9 cellular contexts compared by ENCODE assay signal in the genomic region with DNA sequence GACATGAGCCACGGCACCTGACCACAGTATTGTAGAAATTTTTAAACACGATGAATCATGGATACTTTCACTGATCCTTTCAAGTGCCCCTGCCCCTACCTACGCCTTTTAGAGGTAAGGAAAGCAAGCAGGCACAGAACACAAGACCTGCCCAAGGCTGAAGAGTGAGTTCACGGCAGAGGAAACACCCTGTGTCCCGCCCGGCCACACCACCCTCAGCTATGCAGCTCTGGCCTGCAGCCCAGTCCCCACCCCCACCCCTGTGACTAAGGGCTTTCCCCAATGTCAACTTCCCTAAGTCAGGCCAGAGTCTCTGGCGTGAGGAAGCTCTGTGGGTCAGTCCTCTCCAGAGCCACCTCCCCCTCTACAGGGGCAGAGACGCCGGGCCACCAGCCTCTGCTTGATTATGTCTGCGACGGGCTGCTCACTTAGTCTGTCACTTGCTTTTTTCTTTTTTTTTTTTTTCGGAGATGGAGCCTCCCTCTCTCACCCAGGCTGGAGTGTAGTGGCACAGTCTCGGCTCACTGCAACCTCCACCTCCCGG. TPM values are rescaled to one million over a fixed set of nuclear protein-coding genes. Genes with fewer than 3 reads are reported as not detected.
DNase-seq lines count a peak whose midpoint lies in the region; ATAC-seq, FAIRE-seq and TF ChIP-seq lines count a peak whose summit lies in the region.
"Had no signal": no experiment of that assay in that cellular context is flagged by ENCODE, and none has a peak within 500 bp of the region (broad histone marks: within the 10 kb centered on the region; RNA-seq: fewer than 3 reads in every experiment).

No MANE protein-coding gene starts in this region.

- TF ChIP-seq POLR2A in HepG2 (IDR thresholded peaks at IDR 0.05; ENCODE audit: insufficient read depth in 1 of 2, low read depth in 2 of 2, low read length in 2 of 2): 0 out of 4 replicates have a peak, but pooled peaks of 1 of the 2 experiments have one; percentile 26

- H4K20me1 ChIP-seq in HepG2 (ENCODE audit: insufficient read depth, low read length): no peaks in the 10 kb centered on the region; the same call in 1 of the 2 replicates

- H3K4me2 ChIP-seq in HepG2 (ENCODE audit: low read depth, low read length): peak overlapping the region; percentile 67

- H3K36me3 ChIP-seq in brain microvascular endothelial cell (replicated peaks): no peaks in the 10 kb centered on the region
- no peaks in the 10 kb centered on the region for H3K36me3 ChIP-seq in HepG2 (replicated peaks in 1 of 2; ENCODE audit: control insufficient read depth in 1 of 2, insufficient read depth in 2 of 2, low read length in 2 of 2)

- H3K4me3 ChIP-seq in brain microvascular endothelial cell (ENCODE audit: low read depth, low read length) (no peak overlapping the region), HepG2 (replicated peaks in 1 of 3; ENCODE audit: insufficient read depth in 1 of 3, low read depth in 2 of 3, low read length in 3 of 3) (peak overlapping the region in 1 of 3 experiments; percentile 22; a peak in 1 of 6 replicates)

- peak; percentile 90 for TF ChIP-seq EP300 in Ishikawa (IDR thresholded peaks at IDR 0.05; ENCODE audit: borderline replicate concordance)
- TF ChIP-seq EP300 in HepG2 (IDR thresholded peaks at IDR 0.05; ENCODE audit: low read depth in 2 of 2, low read length in 2 of 2): peak; percentile 69 to 79; a peak in 3 of 4 replicates
- peak; percentile 77 for TF ChIP-seq EP300 in HepG2 (CRISPR knock-in tag; IDR thresholded peaks at IDR 0.05; ENCODE audit: borderline replicate concordance)

- TF ChIP-seq RAD21 in Ishikawa (IDR thresholded peaks at IDR 0.05; ENCODE audit: low read depth) (peak; percentile 58), HepG2 (CRISPR knock-in tag; IDR thresholded peaks at IDR 0.05) (peak; percentile 24; the same call in 1 of the 2 replicates)

- in situ Hi-C loops in brain microvascular endothelial cell (cut with HindIII; ENCODE audit: low pct_ligation_motif_present, low sequenced_read_pairs): no loop called here
- in situ Hi-C loops in HepG2 (cut with HindIII; ENCODE audit: extremely low pct_ligation_motif_present, low pct_unique_long_range_greater_than_20kb): no loop called here

- H3K9ac ChIP-seq in HepG2 (ENCODE audit: insufficient read depth, low read depth, low read length): peak overlapping the region; percentile 44

- no TSS peak for BruUV-seq in HepG2 (replicated peaks; lab: Mats Ljungman, UMichigan)

- H3K27me3 ChIP-seq in brain microvascular endothelial cell (replicated peaks): no peaks in the 10 kb centered on the region
- H3K27me3 ChIP-seq in HepG2 (ENCODE audit: control insufficient read depth in 1 of 2, insufficient read depth in 2 of 2, low read length in 2 of 2): peaks cover 3 to 25% of the 10 kb centered on the region in 2 experiments; a peak in 3 of 5 replicates

- ATAC-seq in HepG2 (peak; percentile 66), HG03457 (IDR thresholded peaks at IDR 0.05; ENCODE audit: unreplicated experiment) (no peak), HG02973 (IDR thresholded peaks at IDR 0.05; ENCODE audit: unreplicated experiment) (no peak), GM18907 (IDR thresholded peaks at IDR 0.05; ENCODE audit: unreplicated experiment) (no peak)
- ATAC-seq: T-cell had no signal

- H3K27ac ChIP-seq in brain microvascular endothelial cell (no peak overlapping the region), HepG2 (ENCODE audit: extremely low read length, insufficient read depth, low read length) (no peak overlapping the region)

- CTCF ChIA-PET in HepG2 (lab: Yijun Ruan, JAX; ENCODE audit: low intra/inter-chr PET ratio, low total read pairs): interaction anchor here (1.1 kb wide), 1 partner anchor 26 kb away, joined by 3 read pairs; no protein-coding TSS in a partner anchor

- H3K79me2 ChIP-seq in HepG2 (ENCODE audit: insufficient read depth, low read length): no peaks in the 10 kb centered on the region

- peak; percentile 96 for FAIRE-seq in HepG2 (lab: Jason Lieb, UNC)

- POLR2A ChIA-PET in HepG2 (lab: Yijun Ruan, JAX): interaction anchor here (0.8 to 1.8 kb wide), 12 partner anchors 8 to 360 kb away, joined by 3 to 20 read pairs (median 6); a partner anchor contains a TSS

- TF ChIP-seq CTCF in brain microvascular endothelial cell (IDR thresholded peaks at IDR 0.05; ENCODE audit: low read depth, low read length, missing control alignments): no peak
- peak; percentile 14 for TF ChIP-seq CTCF in HepG2 (CRISPR knock-in tag; IDR thresholded peaks at IDR 0.05)

- intact Hi-C loops in HepG2 (cut with micrococcal nuclease; ENCODE audit: unreplicated experiment): no loop called here

- WGBS in HepG2 (ENCODE audit: low lambda C conversion rate): 8% methylated on average over 14 of the region's 14 CpGs

- H3K9me3 ChIP-seq in HepG2 (ENCODE audit: low read length): no peaks in the 10 kb centered on the region

- DNase-seq in A172 (ENCODE audit: low spot score): peak; percentile 95
- peak; percentile 41 for DNase-seq in brain microvascular endothelial cell
- peak; percentile 91 for DNase-seq in HepG2 (ENCODE audit: low spot score)
- no peak for DNase-seq in NCI-H1930 (lab: John Stamatoyannopoulos, UW)

- peaks cover 61% of the 10 kb centered on the region for H3K4me1 ChIP-seq in HepG2 (ENCODE audit: insufficient read depth, low read length)

- no peak overlapping the region for H2AFZ ChIP-seq in HepG2 (ENCODE audit: low read length)

RNA-seq across cellular contexts. Expression of a gene that starts 8.4 kb away (rescaled TPM):
- total RNA-seq in A172 (2014; rRNA removed; shearing (Covaris generic)): 0.10 TPM in 1 of 2 replicates, not detected in the other
- 0.42 and 0.69 TPM in 2 replicates for total RNA-seq in HepG2 (2016; rRNA removed; fragmentation: Illumina TruSeq; extraction: Trizol)
- total RNA-seq in HepG2 (2016; cell fraction: cytosol; rRNA removed; fragmentation: Illumina TruSeq; extraction: Trizol; ENCODE audit: low read depth): 0.20 TPM in 1 of 2 replicates, not detected in the other
- total RNA-seq in HepG2 (2016; cell fraction: insoluble cytoplasmic fraction; rRNA removed; fragmentation: Illumina TruSeq; extraction: Trizol): 0.18 and 0.41 TPM in 2 replicates
- 0.41 and 0.56 TPM in 2 replicates for total RNA-seq in HepG2 (2016; cell fraction: membrane; rRNA removed; fragmentation: Illumina TruSeq; extraction: Trizol)
- 0.50 and 0.63 TPM in 2 replicates for total RNA-seq in HepG2 (2016; cell fraction: nucleus; rRNA removed; fragmentation: Illumina TruSeq; extraction: Trizol)
- 5.6 and 10.9 TPM in 2 replicates for polyA plus RNA-seq in HepG2 (2011; rRNA removed)
- polyA plus RNA-seq in HepG2 (2011; cell fraction: cytosol; rRNA removed): 5.4 and 6.9 TPM in 2 replicates
- 29.9 and 34.7 TPM in 2 replicates for polyA plus RNA-seq in HepG2 (2011; cell fraction: nucleus; rRNA removed)
- 2.2 and 2.9 TPM in 2 replicates for polyA plus RNA-seq in HepG2 (2012)
- 0.05 and 0.19 TPM in 2 replicates for polyA plus RNA-seq in HepG2 (2016; cell fraction: cytosol; fragmentation: Illumina TruSeq; extraction: Trizol; ENCODE audit: low read depth)
- 0.27 and 0.41 TPM in 2 replicates for polyA plus RNA-seq in HepG2 (2016; cell fraction: insoluble cytoplasmic fraction; fragmentation: Illumina TruSeq; extraction: Trizol; ENCODE audit: low read depth)
- 0.14 and 0.18 TPM in 2 replicates for polyA plus RNA-seq in HepG2 (2016; cell fraction: membrane; fragmentation: Illumina TruSeq; extraction: Trizol; ENCODE audit: low read depth)
- 0.77 and 1.00 TPM in 2 replicates for polyA plus RNA-seq in HepG2 (2016; cell fraction: nucleus; fragmentation: Illumina TruSeq; extraction: Trizol; ENCODE audit: insufficient read depth, low read depth)
- 20.1 and 31.6 TPM in 2 replicates for polyA minus RNA-seq in HepG2 (2011; rRNA and poly(A)+ RNA removed; ENCODE audit: low replicate concordance)
- 4.4 and 5.7 TPM in 2 replicates for polyA minus RNA-seq in HepG2 (2011; cell fraction: cytosol; rRNA and poly(A)+ RNA removed)
- 7.1 and 7.5 TPM in 2 replicates for polyA minus RNA-seq in HepG2 (2011; cell fraction: nucleus; rRNA and poly(A)+ RNA removed)

RNA-seq across cellular contexts. Expression of a gene that starts 13.6 kb away (rescaled TPM):
- total RNA-seq in A172 (2014; rRNA removed; shearing (Covaris generic)): 3.2 and 6.0 TPM in 2 replicates
- 4.2 and 4.4 TPM in 2 replicates for total RNA-seq in HepG2 (2016; rRNA removed; fragmentation: Illumina TruSeq; extraction: Trizol)
- 1.8 TPM in 2 replicates for total RNA-seq in HepG2 (2016; cell fraction: cytosol; rRNA removed; fragmentation: Illumina TruSeq; extraction: Trizol; ENCODE audit: low read depth)
- total RNA-seq in HepG2 (2016; cell fraction: insoluble cytoplasmic fraction; rRNA removed; fragmentation: Illumina TruSeq; extraction: Trizol): 4.1 and 4.5 TPM in 2 replicates
- total RNA-seq in HepG2 (2016; cell fraction: membrane; rRNA removed; fragmentation: Illumina TruSeq; extraction: Trizol): 3.8 and 4.0 TPM in 2 replicates
- 3.8 and 3.9 TPM in 2 replicates for total RNA-seq in HepG2 (2016; cell fraction: nucleus; rRNA removed; fragmentation: Illumina TruSeq; extraction: Trizol)
- 3.9 and 5.1 TPM in 2 replicates for polyA plus RNA-seq in HepG2 (2011; rRNA removed)
- 4.8 TPM in 2 replicates for polyA plus RNA-seq in HepG2 (2011; cell fraction: cytosol; rRNA removed)
- 6.2 and 6.9 TPM in 2 replicates for polyA plus RNA-seq in HepG2 (2011; cell fraction: nucleus; rRNA removed)
- 6.6 and 10.2 TPM in 2 replicates for polyA plus RNA-seq in HepG2 (2012)
- 2.1 and 2.2 TPM in 2 replicates for polyA plus RNA-seq in HepG2 (2016; cell fraction: cytosol; fragmentation: Illumina TruSeq; extraction: Trizol; ENCODE audit: low read depth)
- 8.6 and 11.0 TPM in 2 replicates for polyA plus RNA-seq in HepG2 (2016; cell fraction: insoluble cytoplasmic fraction; fragmentation: Illumina TruSeq; extraction: Trizol; ENCODE audit: low read depth)
- polyA plus RNA-seq in HepG2 (2016; cell fraction: membrane; fragmentation: Illumina TruSeq; extraction: Trizol; ENCODE audit: low read depth): 4.0 and 4.8 TPM in 2 replicates
- polyA plus RNA-seq in HepG2 (2016; cell fraction: nucleus; fragmentation: Illumina TruSeq; extraction: Trizol; ENCODE audit: insufficient read depth, low read depth): 7.7 and 8.7 TPM in 2 replicates
- 9.1 and 17.2 TPM in 2 replicates for polyA minus RNA-seq in HepG2 (2011; rRNA and poly(A)+ RNA removed; ENCODE audit: low replicate concordance)
- 4.5 and 4.6 TPM in 2 replicates for polyA minus RNA-seq in HepG2 (2011; cell fraction: cytosol; rRNA and poly(A)+ RNA removed)
- 7.9 and 8.1 TPM in 2 replicates for polyA minus RNA-seq in HepG2 (2011; cell fraction: nucleus; rRNA and poly(A)+ RNA removed)

RNA-seq across cellular contexts. Expression of a gene that starts 35.4 kb away (rescaled TPM):
- total RNA-seq in A172 (2014; rRNA removed; shearing (Covaris generic)): 73.6 and 83.9 TPM in 2 replicates
- total RNA-seq in HepG2 (2016; rRNA removed; fragmentation: Illumina TruSeq; extraction: Trizol): 31.4 and 48.6 TPM in 2 replicates
- 21.9 and 22.5 TPM in 2 replicates for total RNA-seq in HepG2 (2016; cell fraction: cytosol; rRNA removed; fragmentation: Illumina TruSeq; extraction: Trizol; ENCODE audit: low read depth)
- 34.5 and 55.6 TPM in 2 replicates for total RNA-seq in HepG2 (2016; cell fraction: insoluble cytoplasmic fraction; rRNA removed; fragmentation: Illumina TruSeq; extraction: Trizol)
- total RNA-seq in HepG2 (2016; cell fraction: membrane; rRNA removed; fragmentation: Illumina TruSeq; extraction: Trizol): 26.2 and 30.0 TPM in 2 replicates
- 41.8 and 49.7 TPM in 2 replicates for total RNA-seq in HepG2 (2016; cell fraction: nucleus; rRNA removed; fragmentation: Illumina TruSeq; extraction: Trizol)
- polyA plus RNA-seq in HepG2 (2011; rRNA removed): 42.8 and 42.9 TPM in 2 replicates
- 24.5 and 47.2 TPM in 2 replicates for polyA plus RNA-seq in HepG2 (2011; cell fraction: cytosol; rRNA removed)
- polyA plus RNA-seq in HepG2 (2011; cell fraction: nucleus; rRNA removed): 143 and 153 TPM in 2 replicates
- 22.5 and 24.0 TPM in 2 replicates for polyA plus RNA-seq in HepG2 (2012)
- polyA plus RNA-seq in HepG2 (2016; cell fraction: cytosol; fragmentation: Illumina TruSeq; extraction: Trizol; ENCODE audit: low read depth): 20.3 and 23.1 TPM in 2 replicates
- 30.7 and 32.5 TPM in 2 replicates for polyA plus RNA-seq in HepG2 (2016; cell fraction: insoluble cytoplasmic fraction; fragmentation: Illumina TruSeq; extraction: Trizol; ENCODE audit: low read depth)
- polyA plus RNA-seq in HepG2 (2016; cell fraction: membrane; fragmentation: Illumina TruSeq; extraction: Trizol; ENCODE audit: low read depth): 20.1 and 23.2 TPM in 2 replicates
- polyA plus RNA-seq in HepG2 (2016; cell fraction: nucleus; fragmentation: Illumina TruSeq; extraction: Trizol; ENCODE audit: insufficient read depth, low read depth): 95.9 and 100 TPM in 2 replicates
- 14.0 and 27.7 TPM in 2 replicates for polyA minus RNA-seq in HepG2 (2011; rRNA and poly(A)+ RNA removed; ENCODE audit: low replicate concordance)
- polyA minus RNA-seq in HepG2 (2011; cell fraction: cytosol; rRNA and poly(A)+ RNA removed): 5.2 and 5.9 TPM in 2 replicates
- 21.5 and 23.6 TPM in 2 replicates for polyA minus RNA-seq in HepG2 (2011; cell fraction: nucleus; rRNA and poly(A)+ RNA removed)

RNA-seq across cellular contexts. Expression of a gene that starts 49.1 kb away (rescaled TPM):
- total RNA-seq in A172 (2014; rRNA removed; shearing (Covaris generic)): 25.6 and 25.7 TPM in 2 replicates
- 27.5 and 28.3 TPM in 2 replicates for total RNA-seq in HepG2 (2016; rRNA removed; fragmentation: Illumina TruSeq; extraction: Trizol)
- 3.8 and 5.6 TPM in 2 replicates for total RNA-seq in HepG2 (2016; cell fraction: cytosol; rRNA removed; fragmentation: Illumina TruSeq; extraction: Trizol; ENCODE audit: low read depth)
- 24.3 and 26.6 TPM in 2 replicates for total RNA-seq in HepG2 (2016; cell fraction: insoluble cytoplasmic fraction; rRNA removed; fragmentation: Illumina TruSeq; extraction: Trizol)
- total RNA-seq in HepG2 (2016; cell fraction: membrane; rRNA removed; fragmentation: Illumina TruSeq; extraction: Trizol): 15.3 and 15.8 TPM in 2 replicates
- total RNA-seq in HepG2 (2016; cell fraction: nucleus; rRNA removed; fragmentation: Illumina TruSeq; extraction: Trizol): 16.1 TPM in 2 replicates
- 32.6 and 35.2 TPM in 2 replicates for polyA plus RNA-seq in HepG2 (2011; rRNA removed)
- polyA plus RNA-seq in HepG2 (2011; cell fraction: cytosol; rRNA removed): 26.2 and 29.9 TPM in 2 replicates
- 26.6 and 29.2 TPM in 2 replicates for polyA plus RNA-seq in HepG2 (2011; cell fraction: nucleus; rRNA removed)
- 15.9 and 21.3 TPM in 2 replicates for polyA plus RNA-seq in HepG2 (2012)
- 2.8 and 2.9 TPM in 2 replicates for polyA plus RNA-seq in HepG2 (2016; cell fraction: cytosol; fragmentation: Illumina TruSeq; extraction: Trizol; ENCODE audit: low read depth)
- 23.4 and 28.3 TPM in 2 replicates for polyA plus RNA-seq in HepG2 (2016; cell fraction: insoluble cytoplasmic fraction; fragmentation: Illumina TruSeq; extraction: Trizol; ENCODE audit: low read depth)
- 9.8 and 10.2 TPM in 2 replicates for polyA plus RNA-seq in HepG2 (2016; cell fraction: membrane; fragmentation: Illumina TruSeq; extraction: Trizol; ENCODE audit: low read depth)
- polyA plus RNA-seq in HepG2 (2016; cell fraction: nucleus; fragmentation: Illumina TruSeq; extraction: Trizol; ENCODE audit: insufficient read depth, low read depth): 26.8 and 29.5 TPM in 2 replicates
- 25.3 and 27.5 TPM in 2 replicates for polyA minus RNA-seq in HepG2 (2011; rRNA and poly(A)+ RNA removed; ENCODE audit: low replicate concordance)
- polyA minus RNA-seq in HepG2 (2011; cell fraction: cytosol; rRNA and poly(A)+ RNA removed): 11.1 and 12.5 TPM in 2 replicates
- 9.7 and 12.8 TPM in 2 replicates for polyA minus RNA-seq in HepG2 (2011; cell fraction: nucleus; rRNA and poly(A)+ RNA removed)

RNA-seq across cellular contexts. Expression of a gene that starts 49.4 kb away (rescaled TPM):
- total RNA-seq in A172 (2014; rRNA removed; shearing (Covaris generic)): 488 and 584 TPM in 2 replicates
- 428 and 565 TPM in 2 replicates for total RNA-seq in HepG2 (2016; rRNA removed; fragmentation: Illumina TruSeq; extraction: Trizol)
- 145 and 147 TPM in 2 replicates for total RNA-seq in HepG2 (2016; cell fraction: cytosol; rRNA removed; fragmentation: Illumina TruSeq; extraction: Trizol; ENCODE audit: low read depth)
- total RNA-seq in HepG2 (2016; cell fraction: insoluble cytoplasmic fraction; rRNA removed; fragmentation: Illumina TruSeq; extraction: Trizol): 423 and 597 TPM in 2 replicates
- total RNA-seq in HepG2 (2016; cell fraction: membrane; rRNA removed; fragmentation: Illumina TruSeq; extraction: Trizol): 127 and 132 TPM in 2 replicates
- 130 and 138 TPM in 2 replicates for total RNA-seq in HepG2 (2016; cell fraction: nucleus; rRNA removed; fragmentation: Illumina TruSeq; extraction: Trizol)
- polyA plus RNA-seq in HepG2 (2011; rRNA removed): 151 and 158 TPM in 2 replicates
- 234 and 269 TPM in 2 replicates for polyA plus RNA-seq in HepG2 (2011; cell fraction: cytosol; rRNA removed)
- 56.2 and 75.0 TPM in 2 replicates for polyA plus RNA-seq in HepG2 (2011; cell fraction: nucleus; rRNA removed)
- 326 and 491 TPM in 2 replicates for polyA plus RNA-seq in HepG2 (2012)
- 154 and 165 TPM in 2 replicates for polyA plus RNA-seq in HepG2 (2016; cell fraction: cytosol; fragmentation: Illumina TruSeq; extraction: Trizol; ENCODE audit: low read depth)
- polyA plus RNA-seq in HepG2 (2016; cell fraction: insoluble cytoplasmic fraction; fragmentation: Illumina TruSeq; extraction: Trizol; ENCODE audit: low read depth): 570 and 628 TPM in 2 replicates
- 119 and 124 TPM in 2 replicates for polyA plus RNA-seq in HepG2 (2016; cell fraction: membrane; fragmentation: Illumina TruSeq; extraction: Trizol; ENCODE audit: low read depth)
- polyA plus RNA-seq in HepG2 (2016; cell fraction: nucleus; fragmentation: Illumina TruSeq; extraction: Trizol; ENCODE audit: insufficient read depth, low read depth): 239 and 245 TPM in 2 replicates
- polyA minus RNA-seq in HepG2 (2011; rRNA and poly(A)+ RNA removed; ENCODE audit: low replicate concordance): 144 and 283 TPM in 2 replicates
- 85.5 and 89.1 TPM in 2 replicates for polyA minus RNA-seq in HepG2 (2011; cell fraction: cytosol; rRNA and poly(A)+ RNA removed)
- 33.7 and 56.1 TPM in 2 replicates for polyA minus RNA-seq in HepG2 (2011; cell fraction: nucleus; rRNA and poly(A)+ RNA removed)

Comparison
In these comparisons a context has a peak if more than half of its experiments do, and no peak if none do; other contexts are left out.
1. DNase-seq: peak in A172 (single experiment), brain microvascular endothelial cell (single experiment) and HepG2 (single experiment); none in NCI-H1930 (0 of 2).